In genomic region chr3:15064835-15065549, GRCh38 we compare ENCODE assay signal across 1 cellular context.
TF ChIP-seq lines count a peak whose summit lies in the region.

Gene MRPS25, minus strand, starts transcription at chr3:15065315. Its CDS starts 121 bp downstream, at chr3:15065194.

TF ChIP-seq in HepG2, 621 proteins besides CTCF, POLR2A, EP300 and RAD21 (continued from another document):
- TF ChIP-seq NFAT5 (CRISPR knock-in tag; IDR thresholded peaks at IDR 0.05): 0 out of 2 replicates have a peak, but pooled peaks have one; percentile 65
- peak; percentile 73 for TF ChIP-seq TAF15 (IDR thresholded peaks at IDR 0.05; ENCODE audit: low read depth, low read length, poor library complexity, severe bottlenecking)
- TF ChIP-seq POLR2AphosphoS5 (IDR thresholded peaks at IDR 0.05; ENCODE audit: low read depth, low read length): peak; percentile 96
- TF ChIP-seq ELF3 (CRISPR knock-in tag; IDR thresholded peaks at IDR 0.05): peak; percentile 52
- peak; percentile 20 for TF ChIP-seq SRSF1 (optimal IDR thresholded peaks at IDR 0.05; ENCODE audit: low read depth, low read length)
- TF ChIP-seq HOMEZ (CRISPR knock-in tag; IDR thresholded peaks at IDR 0.05; ENCODE audit: low read depth): peak; percentile 23; the same call in 1 of the 2 replicates
- TF ChIP-seq JUN (CRISPR knock-in tag; IDR thresholded peaks at IDR 0.05): peak; percentile 39; the same call in 1 of the 2 replicates
- TF ChIP-seq PPARG (CRISPR knock-in tag; conservative IDR thresholded peaks at IDR 0.05): 0 out of 2 replicates have a peak, but pooled peaks have one; percentile 37
- peak; percentile 68; the same call in 1 of the 2 replicates for TF ChIP-seq ZNF768 (CRISPR knock-in tag; IDR thresholded peaks at IDR 0.05)
- TF ChIP-seq ZNF556 (CRISPR knock-in tag; IDR thresholded peaks at IDR 0.05; ENCODE audit: borderline replicate concordance): peak; percentile 69; the same call in 1 of the 2 replicates
- no peak; the same call in 1 of the 2 replicates for TF ChIP-seq ZNF205 (CRISPR knock-in tag; IDR thresholded peaks at IDR 0.05)
- TF ChIP-seq HCFC1 (IDR thresholded peaks at IDR 0.05; ENCODE audit: low read depth, low read length): peak; percentile 88
- peak; percentile 81 for TF ChIP-seq HDAC2 (CRISPR knock-in tag; IDR thresholded peaks at IDR 0.05)
- TF ChIP-seq ZNF777 (CRISPR knock-in tag; IDR thresholded peaks at IDR 0.05): 0 out of 2 replicates have a peak, but pooled peaks have one; percentile 44
- TF ChIP-seq POLR2AphosphoS2 (IDR thresholded peaks at IDR 0.05; ENCODE audit: low read depth, low read length): no peak
- peak; percentile 95; the same call in 1 of the 2 replicates for TF ChIP-seq NFKB2 (CRISPR knock-in tag; IDR thresholded peaks at IDR 0.05; ENCODE audit: borderline replicate concordance)
- no peak for TF ChIP-seq RCOR2 (CRISPR knock-in tag; IDR thresholded peaks at IDR 0.05)
- peak; percentile 56; the same call in 1 of the 2 replicates for TF ChIP-seq NCOA2 (CRISPR knock-in tag; IDR thresholded peaks at IDR 0.05)
- peak; percentile 63; the same call in 1 of the 2 replicates for TF ChIP-seq ZNF317 (CRISPR knock-in tag; IDR thresholded peaks at IDR 0.05)
- TF ChIP-seq ZNF333 (CRISPR knock-in tag; IDR thresholded peaks at IDR 0.05; ENCODE audit: borderline replicate concordance): peak; percentile 70; the same call in 1 of the 2 replicates
